In genomic region chr13:111284579-111284978, GRCh38 we compare ENCODE assay signal across 17 cellular contexts. TPM values are rescaled to one million over a fixed set of nuclear protein-coding genes. Genes with fewer than 3 reads are reported as not detected.
DNase-seq lines count a peak whose midpoint lies in the region; ATAC-seq and TF ChIP-seq lines count a peak whose summit lies in the region.
"Had no signal": no experiment of that assay in that cellular context is flagged by ENCODE, and none has a peak within 500 bp of the region (broad histone marks: within the 10 kb centered on the region; RNA-seq: fewer than 3 reads in every experiment).

No MANE protein-coding gene starts in this region.

- peaks cover 67% of the 10 kb centered on the region for H3K36me3 Mint-ChIP-seq in Caco-2 (ENCODE audit: insufficient read depth, unreplicated experiment)
- H3K36me3 Mint-ChIP-seq in chondrocyte (ENCODE audit: low read depth) = peaks cover 36% of the 10 kb centered on the region
- peaks cover 5% of the 10 kb centered on the region for H3K36me3 Mint-ChIP-seq in glutamatergic neuron (ENCODE audit: unreplicated experiment)

- TF ChIP-seq POLR2A in spleen (IDR thresholded peaks at IDR 0.05) (no peak), GM18505 (IDR thresholded peaks at IDR 0.05; ENCODE audit: borderline replicate concordance, extremely low read depth, insufficient read depth, insufficient read length) (no peak)

- CTCF ChIA-PET in Caco-2 (lab: Charles Lee) = no interaction called here

- H3K27me3 ChIP-seq in Caco-2 (replicated peaks; ENCODE audit: control insufficient read depth, insufficient read depth, low read length) (no peaks in the 10 kb centered on the region), spleen (replicated peaks in 1 of 7) (no peaks in the 10 kb centered on the region)
- H3K27me3 ChIP-seq: BLaER1 treated with 17β-estradiol and CSF1 and Interleukin-3, amounts not matched to agents 10 nM and 100 nM had no signal

- H3K9me3 Mint-ChIP-seq in Caco-2 (ENCODE audit: unreplicated experiment) = no peaks in the 10 kb centered on the region
- H3K9me3 Mint-ChIP-seq in chondrocyte (ENCODE audit: low read depth) = no peaks in the 10 kb centered on the region
- no peaks in the 10 kb centered on the region for H3K9me3 Mint-ChIP-seq in glutamatergic neuron (ENCODE audit: unreplicated experiment)
- H3K9me3 Mint-ChIP-seq: CD4-positive, CD25-positive, alpha-beta regulatory T cell; GM23338 had no signal

- no peak overlapping the region for H3K4me3 Mint-ChIP-seq in Caco-2 (ENCODE audit: unreplicated experiment)
- no peak overlapping the region for H3K4me3 Mint-ChIP-seq in chondrocyte (ENCODE audit: unreplicated experiment)
- no peak overlapping the region for H3K4me3 Mint-ChIP-seq in glutamatergic neuron (ENCODE audit: unreplicated experiment)
- H3K4me3 Mint-ChIP-seq: CD4-positive, CD25-positive, alpha-beta regulatory T cell; GM23338 had no signal

- DNase-seq in Caco-2 = no peak
- no peak for DNase-seq in chondrocyte (ENCODE audit: low spot score)
- DNase-seq in glutamatergic neuron = no peak
- DNase-seq in spleen = no peak
- DNase-seq in dedifferentiated amniotic fluid mesenchymal stem cell (ENCODE audit: extremely low spot score) = no peak
- no peak for DNase-seq in iPS-NIHi7 (ENCODE audit: extremely low spot score)
- no peak for DNase-seq in NCI-H146 (lab: John Stamatoyannopoulos, UW)
- DNase-seq: ACHN; Calu3; CD4-positive, CD25-positive, alpha-beta regulatory T cell; DMS 273 treated with DMSO at 0.1 percent for 48 hours; H7 had no signal

- no peak overlapping the region for H3K4me3 ChIP-seq in Caco-2 (ENCODE audit: low read depth, low read length)
- no peak overlapping the region for H3K4me3 ChIP-seq in spleen
- H3K4me3 ChIP-seq: BLaER1 treated with 17β-estradiol and CSF1 and Interleukin-3, amounts not matched to agents 10 nM and 100 nM; GM23338 had no signal

- H3K9me3 ChIP-seq in Caco-2 = no peaks in the 10 kb centered on the region
- H3K9me3 ChIP-seq in spleen = no peaks in the 10 kb centered on the region
- H3K9me3 ChIP-seq: BLaER1 treated with 17β-estradiol and CSF1 and Interleukin-3, amounts not matched to agents 10 nM and 100 nM had no signal

- peak overlapping the region in 5 of 8 donors; percentile 78 to 88 (median 82) for H3K27ac ChIP-seq in spleen
- H3K27ac ChIP-seq: BLaER1 treated with 17β-estradiol and CSF1 and Interleukin-3, amounts not matched to agents 10 nM and 100 nM had no signal

- intact Hi-C loops in Caco-2 (cut with micrococcal nuclease; ENCODE audit: unreplicated experiment) = no loop called here
- intact Hi-C loops in spleen (cut with DNase I; ENCODE audit: low total_unique reads) = no loop called here

- ATAC-seq in GM18505 (IDR thresholded peaks at IDR 0.05; ENCODE audit: unreplicated experiment) = no peak
- ATAC-seq: GM23338 had no signal

- H3K4me1 Mint-ChIP-seq in Caco-2 (ENCODE audit: low read depth, unreplicated experiment) = no peaks in the 10 kb centered on the region
- H3K4me1 Mint-ChIP-seq in chondrocyte (ENCODE audit: low read depth) = peaks cover 50% of the 10 kb centered on the region
- H3K4me1 Mint-ChIP-seq in glutamatergic neuron (ENCODE audit: low read depth, unreplicated experiment) = peaks cover 2% of the 10 kb centered on the region
- H3K4me1 Mint-ChIP-seq: CD4-positive, CD25-positive, alpha-beta regulatory T cell; GM23338 had no signal

- H3K27me3 Mint-ChIP-seq in Caco-2 (ENCODE audit: insufficient read depth, unreplicated experiment) (no peaks in the 10 kb centered on the region), chondrocyte (ENCODE audit: low read depth) (no peaks in the 10 kb centered on the region), glutamatergic neuron (ENCODE audit: unreplicated experiment) (peaks cover 6% of the 10 kb centered on the region)
- H3K27me3 Mint-ChIP-seq: CD4-positive, CD25-positive, alpha-beta regulatory T cell had no signal

- TF ChIP-seq CTCF in Caco-2 (IDR thresholded peaks at IDR 0.05; ENCODE audit: insufficient read depth in 1 of 2, low read depth in 1 of 2, low read length in 1 of 2, severe bottlenecking in 1 of 2, unreplicated experiment in 1 of 2) (no peak), chondrocyte (IDR thresholded peaks at IDR 0.05) (no peak), glutamatergic neuron (IDR thresholded peaks at IDR 0.05; ENCODE audit: partially characterized antibody, unreplicated experiment) (no peak), spleen (IDR thresholded peaks at IDR 0.05 in 8 of 11, conservative IDR thresholded peaks at IDR 0.05 in 3 of 11) (no peak)

- H3K27ac Mint-ChIP-seq in Caco-2 (ENCODE audit: unreplicated experiment) (peak overlapping the region; percentile 7), chondrocyte (ENCODE audit: unreplicated experiment) (peak overlapping the region; percentile 52), glutamatergic neuron (ENCODE audit: unreplicated experiment) (peak overlapping the region; percentile 13)
- H3K27ac Mint-ChIP-seq: CD4-positive, CD25-positive, alpha-beta regulatory T cell; GM23338 had no signal

- BruUV-seq in Caco-2 (replicated peaks; lab: Mats Ljungman, UMichigan) = no TSS peak

- POLR2A ChIA-PET in Caco-2 (lab: Charles Lee) = no interaction called here

- H3K4me1 ChIP-seq in Caco-2 (no peaks in the 10 kb centered on the region), spleen (peaks cover 8 to 54% (median 23%) of the 10 kb centered on the region in 6 donors)

- WGBS in spleen, 5 donors = 82 to 94% (median 91%) methylated on average over 14 of the region's 14 CpGs

- H3K36me3 ChIP-seq in Caco-2 (ENCODE audit: control insufficient read depth, insufficient read depth, low read length) = no peaks in the 10 kb centered on the region
- H3K36me3 ChIP-seq in spleen = peaks cover 0 to 100% (median 76%) of the 10 kb centered on the region in 6 donors

RNA-seq across cellular contexts. Expression of gene TEX29, which starts 35.9 kb away (rescaled TPM):
- total RNA-seq in Caco-2 (2022) = 0.39 TPM in 1 of 2 replicates, not detected in the other
- 0.59 to 0.94 TPM (median 0.70 TPM) in 3 replicates for total RNA-seq in chondrocyte
- 0.64 TPM for total RNA-seq in glutamatergic neuron (ENCODE audit: unreplicated experiment)
- total RNA-seq in spleen = under 1 TPM in 3 of 7 donors, not detected in 4; 0.54 to 0.66 (median 0.54) TPM
- polyA plus RNA-seq in spleen = 1 to 10 TPM in 2 of 3 donors, under 1 TPM in 1; 0.74 to 1.7 (median 1.1) TPM
- total RNA-seq: A172; Calu3; CD4-positive, CD25-positive, alpha-beta regulatory T cell; Daoy; GM23338; H7 had no signal
- polyA plus RNA-seq: CD4-positive, CD25-positive, alpha-beta regulatory T cell had no signal
